Comparison of ENCODE assay signal across 8 cellular contexts in genomic region chr17:47188266-47188665, GRCh38. TPM values are rescaled to one million over a fixed set of nuclear protein-coding genes. Genes with fewer than 3 reads are reported as not detected.
DNase-seq lines count a peak whose midpoint lies in the region; ATAC-seq, FAIRE-seq and TF ChIP-seq lines count a peak whose summit lies in the region.

No MANE protein-coding gene starts in this region.

- H3K4me2 ChIP-seq in K562 (ENCODE audit: insufficient read depth, low read length), result peak overlapping the region; percentile 96

- POLR2A ChIA-PET in K562 (lab: Yijun Ruan, JAX), result interaction anchor here (0.6 to 0.7 kb wide), 2 partner anchors 13 to 414 kb away, joined by 3 read pairs; no protein-coding TSS in a partner anchor

- H3K9me1 ChIP-seq in K562 (ENCODE audit: control insufficient read depth, insufficient read depth, low read length), result peaks cover 2% of the 10 kb centered on the region

- WGBS in K562 (ENCODE audit: insufficient coverage, low coverage, missing lambda C conversion rate), result 0% methylated on average over 6 of the region's 6 CpGs
- WGBS in stomach, 5 donors, result 0 to 2% (median 1%) methylated on average over 6 of the region's 6 CpGs

- TSS peak; percentile 63 for BruUV-seq in K562 (replicated peaks; lab: Mats Ljungman, UMichigan)

- no peak for TF ChIP-seq RAD21 in K562 (CRISPR knock-in tag; conservative IDR thresholded peaks at IDR 0.05 in 1 of 2, IDR thresholded peaks at IDR 0.05 in 1 of 2)

- H3K4me1 ChIP-seq in K562 (replicated peaks in 1 of 2; ENCODE audit: control insufficient read depth in 2 of 2, insufficient read depth in 2 of 2, low read length in 2 of 2) (peaks cover 6 to 23% of the 10 kb centered on the region in 2 experiments; a peak in 3 of 5 replicates), stomach (peaks cover 23 to 59% (median 41%) of the 10 kb centered on the region in 4 donors)

- peak overlapping the region; percentile 95 to 99 for H3K9ac ChIP-seq in K562 (ENCODE audit: insufficient read depth in 1 of 2, low read depth in 2 of 2, low read length in 2 of 2)

- peak; percentile 19 for ATAC-seq in K562

- DNase-seq in DMS79 treated with DMSO at 0.1 percent for 48 hours (lab: John Stamatoyannopoulos, UW) (peak; percentile 22), DMS79 (lab: John Stamatoyannopoulos, UW) (no peak), NCI-H146 (lab: John Stamatoyannopoulos, UW) (peak; percentile 20), K562 (ENCODE audit: extremely low read depth in 1 of 4, low spot score in 3 of 4) (peak in 1 of 4 experiments; percentile 25), iris pigment epithelial cell (ENCODE audit: low read depth) (peak; percentile 63), stomach (no peak), posterior vena cava (ENCODE audit: low spot score) (no peak), NCI-H345 (lab: John Stamatoyannopoulos, UW) (no peak)

- H4K20me1 ChIP-seq in K562 (replicated peaks; ENCODE audit: control insufficient read depth, insufficient read depth, low read length), result peaks cover 8% of the 10 kb centered on the region; the same call in 1 of the 2 replicates

- TF ChIP-seq POLR2A in K562 (conservative IDR thresholded peaks at IDR 0.05) (no peak), stomach (IDR thresholded peaks at IDR 0.05) (no peak)

- no peak for FAIRE-seq in K562 (lab: Jason Lieb, UNC)

- H3K79me2 ChIP-seq in K562 (ENCODE audit: control insufficient read depth, insufficient read depth, low read length), result peaks cover 59% of the 10 kb centered on the region

- intact Hi-C loops in K562 (cut with micrococcal nuclease), result loop anchor here (1.0 to 2.0 kb wide), 2 partner anchors 21 to 135 kb away; partner anchors contain the start of genes EFCAB13 and MYL4
- intact Hi-C loops in stomach (cut with DNase I; ENCODE audit: low total_unique reads), result no loop called here
- intact Hi-C loops in posterior vena cava (cut with DNase I), result loop anchor here in 1 of 2 donors (5.0 kb wide), 1 partner anchor 39 kb away; no protein-coding TSS in a partner anchor

- H3K36me3 ChIP-seq in K562 (ENCODE audit: control insufficient read depth, insufficient read depth, low read length) (peaks cover 11% of the 10 kb centered on the region), stomach (no peaks in the 10 kb centered on the region)

- peak overlapping the region; percentile 69 for H3K4me3 ChIP-seq in K562
- H3K4me3 ChIP-seq in stomach, result peak overlapping the region; percentile 64 to 83 (median 73)

- CTCF ChIA-PET in K562 (lab: Yijun Ruan, JAX; ENCODE audit: low intra/inter-chr PET ratio), result no interaction called here

- TF ChIP-seq CTCF in K562 (IDR thresholded peaks at IDR 0.05 in 2 of 3, conservative IDR thresholded peaks at IDR 0.05 in 1 of 3; ENCODE audit: insufficient read depth in 2 of 3, low read depth in 1 of 3, low read length in 3 of 3) (no peak), stomach (IDR thresholded peaks at IDR 0.05) (no peak)

- peak overlapping the region; percentile 61 for H2AFZ ChIP-seq in K562 (ENCODE audit: low read depth, low read length)

- in situ Hi-C loops in K562 (cut with MboI), result no loop called here

- H3K9me3 ChIP-seq in K562 (replicated peaks; ENCODE audit: control insufficient read depth, insufficient read depth, low read depth, low read length) (no peaks in the 10 kb centered on the region), stomach (no peaks in the 10 kb centered on the region)

- H3K27me3 ChIP-seq in K562 (ENCODE audit: control insufficient read depth in 2 of 2, insufficient read depth in 2 of 2, low read length in 2 of 2) (no peaks in the 10 kb centered on the region), stomach (no peaks in the 10 kb centered on the region)

- TF ChIP-seq EP300 in K562 (IDR thresholded peaks at IDR 0.05; ENCODE audit: low read length) (no peak), stomach (IDR thresholded peaks at IDR 0.05) (no peak)

- H3K27ac ChIP-seq in K562 (ENCODE audit: extremely low read depth, low read depth, low read length) (peak overlapping the region; percentile 95), stomach (peak overlapping the region; percentile 91 to 98 (median 94))

TF ChIP-seq in K562, 482 proteins besides CTCF, POLR2A, EP300 and RAD21 (continues in another document):
- no peak for TF ChIP-seq ZKSCAN8 (CRISPR knock-in tag; IDR thresholded peaks at IDR 0.05)
- peak; percentile 19 for TF ChIP-seq BRD9 (IDR thresholded peaks at IDR 0.05; ENCODE audit: low read depth, partially characterized antibody)
- peak in 1 of 2 experiments; percentile 14 for TF ChIP-seq AFF1 (IDR thresholded peaks at IDR 0.05; ENCODE audit: low read depth in 1 of 2, partially characterized antibody in 2 of 2)
- TF ChIP-seq SMAD1 (IDR thresholded peaks at IDR 0.05; ENCODE audit: low read depth, low read length, partially characterized antibody), result peak; percentile 34
- no peak for TF ChIP-seq SRF (CRISPR knock-in tag; IDR thresholded peaks at IDR 0.05)
- 0 out of 2 replicates have a peak, but pooled peaks have one; percentile 44 for TF ChIP-seq CREM (IDR thresholded peaks at IDR 0.05; ENCODE audit: low read depth)
- TF ChIP-seq ZNF175 (CRISPR knock-in tag; IDR thresholded peaks at IDR 0.05; ENCODE audit: low read depth), result no peak

RNA-seq across cellular contexts. Expression of gene CDC27, which starts 0.8 kb away (rescaled TPM):
- total RNA-seq in K562 (2011; cell fraction: chromatin; rRNA removed; ENCODE audit: low replicate concordance), result 143 and 304 TPM in 2 replicates
- 50.0 and 59.6 TPM in 2 replicates for total RNA-seq in K562 (2011; cell fraction: nucleolus; rRNA removed)
- total RNA-seq in K562 (2011; cell fraction: nucleoplasm; rRNA removed), result 94.1 and 102 TPM in 2 replicates
- total RNA-seq in K562 (2014; rRNA removed) (79.5 and 81.0 TPM in 2 replicates), K562 (2014; rRNA removed; fragmentation: Illumina TruSeq; extraction: Trizol) (102 and 118 TPM in 2 replicates), K562 (2015; rRNA removed; fragmentation: Illumina TruSeq; extraction: Trizol) (83.0 and 94.1 TPM in 2 replicates), K562 (2021) (117 and 119 TPM in 2 replicates), stomach (100 to 1,000 TPM in 1 of 5 donors, 10 to 100 TPM in 3, 1 to 10 TPM in 1; 3.2 to 104 (median 75.9) TPM), posterior vena cava (100 to 1,000 TPM in 1 of 2 donors, 10 to 100 TPM in 1; 82.7 to 103 TPM)
- polyA plus RNA-seq in K562 (2011; rRNA removed) (119 and 155 TPM in 2 replicates), K562 (2014; fragmentation: Illumina TruSeq; extraction: Trizol) (94.1 and 104 TPM in 2 replicates), K562 (2014; fragmentation: Nextera tagmentation; extraction: Ambion mirVana) (10 to 100 TPM; 28.6 to 34.5 TPM), K562 (2014; rRNA removed) (41.9 and 48.3 TPM in 2 replicates), stomach (10 to 100 TPM in 2 of 3 donors, 1 to 10 TPM in 1; 7.7 to 17.7 (median 15.4) TPM)
- polyA plus RNA-seq in K562 (2011; cell fraction: cytosol; rRNA removed), result 67.7 and 77.1 TPM in 2 replicates
- polyA plus RNA-seq in K562 (2011; cell fraction: nucleus; rRNA removed), result 118 and 164 TPM in 2 replicates
- 36.5 and 85.2 TPM in 2 replicates for polyA plus RNA-seq in K562 (2012)
- 353 and 364 TPM in 2 replicates for polyA minus RNA-seq in K562 (2011; rRNA and poly(A)+ RNA removed)
- 95.5 and 126 TPM in 2 replicates for polyA minus RNA-seq in K562 (2011; cell fraction: cytosol; rRNA and poly(A)+ RNA removed)
- polyA minus RNA-seq in K562 (2011; cell fraction: nucleus; rRNA and poly(A)+ RNA removed), result 34.6 and 86.0 TPM in 2 replicates

RNA-seq across cellular contexts. Expression of gene MYL4, which starts 20.9 kb away (rescaled TPM):
- 69.7 and 135 TPM in 2 replicates for total RNA-seq in K562 (2011; cell fraction: chromatin; rRNA removed; ENCODE audit: low replicate concordance)
- total RNA-seq in K562 (2011; cell fraction: nucleolus; rRNA removed), result 127 and 133 TPM in 2 replicates
- 109 and 110 TPM in 2 replicates for total RNA-seq in K562 (2011; cell fraction: nucleoplasm; rRNA removed)
- total RNA-seq in K562 (2014; rRNA removed), result 170 and 213 TPM in 2 replicates
- 83.5 and 117 TPM in 2 replicates for total RNA-seq in K562 (2014; rRNA removed; fragmentation: Illumina TruSeq; extraction: Trizol)
- 149 TPM in 2 replicates for total RNA-seq in K562 (2015; rRNA removed; fragmentation: Illumina TruSeq; extraction: Trizol)
- 177 and 183 TPM in 2 replicates for total RNA-seq in K562 (2021)
- 221 and 324 TPM in 2 replicates for polyA plus RNA-seq in K562 (2011; rRNA removed)
- 287 and 309 TPM in 2 replicates for polyA plus RNA-seq in K562 (2011; cell fraction: cytosol; rRNA removed)
- polyA plus RNA-seq in K562 (2011; cell fraction: nucleus; rRNA removed), result 346 and 397 TPM in 2 replicates
- 170 and 179 TPM in 2 replicates for polyA plus RNA-seq in K562 (2012)
- 252 and 284 TPM in 2 replicates for polyA plus RNA-seq in K562 (2014; fragmentation: Illumina TruSeq; extraction: Trizol)
- polyA plus RNA-seq in K562 (2014; fragmentation: Nextera tagmentation; extraction: Ambion mirVana), result 100 to 1,000 TPM; 287 to 423 TPM
- polyA plus RNA-seq in K562 (2014; rRNA removed), result 319 and 378 TPM in 2 replicates
- 90.7 and 106 TPM in 2 replicates for polyA minus RNA-seq in K562 (2011; rRNA and poly(A)+ RNA removed)
- 34.9 and 40.8 TPM in 2 replicates for polyA minus RNA-seq in K562 (2011; cell fraction: cytosol; rRNA and poly(A)+ RNA removed)
- polyA minus RNA-seq in K562 (2011; cell fraction: nucleus; rRNA and poly(A)+ RNA removed), result 29.5 and 45.3 TPM in 2 replicates
- total RNA-seq in stomach, result 1 to 10 TPM in 2 of 5 donors, not detected in 3; 1.7 to 5.7 TPM
- polyA plus RNA-seq in stomach, result 1 to 10 TPM in 2 of 3 donors, under 1 TPM in 1; 0.20 to 2.1 (median 1.5) TPM
- 1 to 10 TPM; 2.0 to 2.8 TPM for total RNA-seq in posterior vena cava

Comparison
In these comparisons a context has a peak if more than half of its experiments do, and no peak if none do; other contexts are left out.
1. DNase-seq: peak in DMS79 treated with DMSO at 0.1 percent for 48 hours (single experiment), NCI-H146 (single experiment) and iris pigment epithelial cell (single experiment); none in DMS79 (single experiment), stomach (single experiment), posterior vena cava (single experiment) and NCI-H345 (single experiment).
2. RNA of gene MYL4, which starts 20.9 kb away (total RNA-seq): 69.7 to 213 TPM in K562; 2.0 to 2.8 TPM in posterior vena cava and 1.7 to 5.7 TPM in stomach; every median in the first group is over 10 times any median in the second.